Comparison of ENCODE assay signal across 8 cellular contexts in the genomic region with DNA sequence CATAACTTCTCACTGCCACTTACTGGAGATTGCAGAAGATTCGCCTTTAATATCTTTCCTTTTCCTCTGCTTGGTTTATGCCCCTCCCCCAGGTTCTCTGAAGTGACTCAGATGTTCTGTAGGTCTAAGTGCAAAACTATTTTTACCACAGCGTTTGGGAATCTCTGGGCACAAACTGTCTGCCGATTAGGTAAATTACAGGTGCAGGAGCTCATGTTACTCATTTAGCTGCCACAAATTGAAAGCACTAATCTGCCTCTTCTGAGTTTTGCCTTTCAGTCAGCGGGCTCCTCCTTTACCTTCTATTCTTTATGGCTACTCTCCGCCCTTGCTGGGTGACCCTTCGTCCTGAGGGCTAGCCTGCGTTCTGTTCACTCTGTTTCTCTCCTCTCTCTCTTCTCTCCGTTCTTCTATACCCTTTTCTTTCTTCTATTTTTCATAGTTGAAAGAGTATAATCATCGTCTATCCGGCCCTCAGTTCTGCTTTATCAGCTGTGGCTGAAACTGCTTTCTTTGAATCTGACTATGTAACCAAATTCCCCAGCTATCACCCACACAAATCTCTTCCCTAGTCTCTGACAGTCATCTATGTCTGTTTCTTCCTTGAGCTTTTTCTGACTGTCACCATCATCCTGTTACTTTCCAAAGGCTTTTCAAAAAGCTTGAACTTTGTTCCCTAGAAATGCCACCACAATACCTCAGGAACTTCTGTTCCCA. TPM values are rescaled to one million over a fixed set of nuclear protein-coding genes. Genes with fewer than 3 reads are reported as not detected.
DNase-seq lines count a peak whose midpoint lies in the region; ATAC-seq and TF ChIP-seq lines count a peak whose summit lies in the region.

No MANE protein-coding gene starts in this region.

- no peaks in the 10 kb centered on the region for H3K36me3 ChIP-seq in BE2C

- peaks cover 14% of the 10 kb centered on the region for H3K27me3 Mint-ChIP-seq in activated naive CD8-positive, alpha-beta T cell treated with anti-CD3 and anti-CD28 coated beads, Interleukin-2, amount 50 U/mL, for 24 hours

- H3K27me3 ChIP-seq in BE2C, result peaks cover 21% of the 10 kb centered on the region

- peaks cover 4% of the 10 kb centered on the region for H3K9me3 Mint-ChIP-seq in activated naive CD8-positive, alpha-beta T cell treated with anti-CD3 and anti-CD28 coated beads, Interleukin-2, amount 50 U/mL, for 24 hours

- ATAC-seq in GM18870 (IDR thresholded peaks at IDR 0.05; ENCODE audit: unreplicated experiment) (peak; percentile 92), HG02884 (IDR thresholded peaks at IDR 0.05; ENCODE audit: unreplicated experiment) (peak; percentile 71)
- no peak for ATAC-seq in activated naive CD8-positive, alpha-beta T cell treated with anti-CD3 and anti-CD28 coated beads, Interleukin-2, amount 50 U/mL, for 24 hours

- H3K27ac Mint-ChIP-seq in activated naive CD8-positive, alpha-beta T cell treated with anti-CD3 and anti-CD28 coated beads, Interleukin-2, amount 50 U/mL, for 24 hours, result no peak overlapping the region

- DNase-seq in NCI-H526 treated with DMSO at 0.1 percent for 48 hours (lab: John Stamatoyannopoulos, UW), result peak; percentile 49
- DNase-seq in hepatic stellate cell (ENCODE audit: low spot score), result peak; percentile 16
- DNase-seq in stimulated activated CD4-positive, alpha-beta T cell treated with anti-CD3 and anti-CD28 coated beads, Interleukin-12 subunit alpha, Interleukin-12 subunit beta, amount 100 ng/mL, for 4 hours, result no peak
- no peak for DNase-seq in BE2C
- DNase-seq in GM13977 (ENCODE audit: low spot score), result no peak
- DNase-seq in activated naive CD8-positive, alpha-beta T cell treated with anti-CD3 and anti-CD28 coated beads, Interleukin-2, amount 50 U/mL, for 24 hours, result no peak

- in situ Hi-C loops in GM13977 (cut with MboI; ENCODE audit: low pct_unique_long_range_greater_than_20kb, low sequenced_read_pairs, unreplicated experiment), result no loop called here

- no peaks in the 10 kb centered on the region for H3K4me1 Mint-ChIP-seq in activated naive CD8-positive, alpha-beta T cell treated with anti-CD3 and anti-CD28 coated beads, Interleukin-2, amount 50 U/mL, for 24 hours

- no peaks in the 10 kb centered on the region for H3K36me3 Mint-ChIP-seq in activated naive CD8-positive, alpha-beta T cell treated with anti-CD3 and anti-CD28 coated beads, Interleukin-2, amount 50 U/mL, for 24 hours (ENCODE audit: low read depth)

- TF ChIP-seq CTCF in BE2C (IDR thresholded peaks at IDR 0.05; ENCODE audit: low read depth, low read length) (no peak), GM13977 (IDR thresholded peaks at IDR 0.05; ENCODE audit: extremely low read depth, insufficient read depth, missing control alignments) (no peak)

- H3K9me3 ChIP-seq in BE2C, result no peaks in the 10 kb centered on the region

- H3K4me3 Mint-ChIP-seq in activated naive CD8-positive, alpha-beta T cell treated with anti-CD3 and anti-CD28 coated beads, Interleukin-2, amount 50 U/mL, for 24 hours, result no peak overlapping the region

- H3K4me3 ChIP-seq in BE2C (ENCODE audit: low read depth, low read length), result no peak overlapping the region

- H3K4me1 ChIP-seq in BE2C, result no peaks in the 10 kb centered on the region

RNA-seq across cellular contexts. Expression of a gene that starts 4.4 kb away (rescaled TPM):
- polyA plus RNA-seq in BE2C (2012; ENCODE audit: insufficient read depth, insufficient read length, low read depth), result not detected

RNA-seq across cellular contexts. Expression of a gene that starts 13.7 kb away (rescaled TPM):
- not detected for polyA plus RNA-seq in BE2C (2012; ENCODE audit: insufficient read depth, insufficient read length, low read depth)

Comparison
In these comparisons a context has a peak if more than half of its experiments do, and no peak if none do; other contexts are left out.
1. DNase-seq: peak in NCI-H526 treated with DMSO at 0.1 percent for 48 hours (single experiment) and hepatic stellate cell (single experiment); none in stimulated activated CD4-positive, alpha-beta T cell treated with anti-CD3 and anti-CD28 coated beads, Interleukin-12 subunit alpha, Interleukin-12 subunit beta, amount 100 ng/mL, for 4 hours (single experiment), BE2C (single experiment), GM13977 (single experiment) and activated naive CD8-positive, alpha-beta T cell treated with anti-CD3 and anti-CD28 coated beads, Interleukin-2, amount 50 U/mL, for 24 hours (single experiment).